ENCODE assay signal across 29 cellular contexts in the genomic region with DNA sequence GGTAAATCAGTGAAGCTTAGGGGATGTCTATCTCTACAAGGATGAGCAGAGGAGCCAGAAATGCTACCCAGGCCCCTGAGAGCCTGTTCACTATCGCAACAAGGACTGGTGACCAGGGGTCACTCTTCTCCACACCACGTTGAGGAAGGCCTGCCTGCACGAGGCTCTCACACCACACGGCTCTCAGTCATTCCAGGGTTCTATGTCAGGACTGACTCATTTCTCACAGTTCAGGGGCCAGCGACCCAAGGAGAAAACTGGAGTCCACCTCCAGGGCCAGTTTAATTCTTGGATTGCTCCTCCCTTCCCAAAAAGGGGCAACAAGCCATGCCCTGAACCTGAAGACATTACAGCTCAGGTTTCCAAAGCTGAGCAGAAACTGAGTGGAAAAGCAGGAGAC. TPM values are rescaled to one million over a fixed set of nuclear protein-coding genes. Genes with fewer than 3 reads are reported as not detected.
DNase-seq lines count a peak whose midpoint lies in the region; ATAC-seq and TF ChIP-seq lines count a peak whose summit lies in the region.
"Had no signal": no experiment of that assay in that cellular context is flagged by ENCODE, and none has a peak within 500 bp of the region (broad histone marks: within the 10 kb centered on the region; RNA-seq: fewer than 3 reads in every experiment).

No MANE protein-coding gene starts in this region.

- TF ChIP-seq POLR2A in transverse colon (IDR thresholded peaks at IDR 0.05) = no peak

- peaks cover 61% of the 10 kb centered on the region for H3K4me1 Mint-ChIP-seq in activated naive CD8-positive, alpha-beta T cell (ENCODE audit: low read depth)
- H3K4me1 Mint-ChIP-seq in activated naive CD8-positive, alpha-beta T cell treated with anti-CD3 and anti-CD28 coated beads for 36 hours = peaks cover 63% of the 10 kb centered on the region
- H3K4me1 Mint-ChIP-seq in stimulated activated naive B cell treated with anti-CD40 and anti-IgM and Interleukin-4, amounts not matched to agents 10 μg/mL and 1 μg/mL and 100 μg/mL, for 72 hours = peaks cover 57 to 81% of the 10 kb centered on the region in 2 donors
- peaks cover 55% of the 10 kb centered on the region for H3K4me1 Mint-ChIP-seq in T-helper 2 cell treated with Interferon-gamma antibody and Interleukin-4, amounts not matched to agents 5 μg/mL and 100 μg/mL, for 36 hours (ENCODE audit: low read depth)

- no peak overlapping the region for H3K4me3 ChIP-seq in transverse colon
- H3K4me3 ChIP-seq: tibial nerve had no signal

- 80% methylated on average over 5 of the region's 5 CpGs; no CpG with 5 or more reads in 1 of the 2 donors for WGBS in transverse colon (ENCODE audit: low coverage in 1 of 2), 2 donors

- no peak overlapping the region for H3K4me3 Mint-ChIP-seq in activated naive CD8-positive, alpha-beta T cell
- H3K4me3 Mint-ChIP-seq in activated naive CD8-positive, alpha-beta T cell treated with anti-CD3 and anti-CD28 coated beads for 36 hours = no peak overlapping the region
- H3K4me3 Mint-ChIP-seq in stimulated activated naive B cell treated with anti-CD40 and anti-IgM and Interleukin-4, amounts not matched to agents 10 μg/mL and 1 μg/mL and 100 μg/mL, for 72 hours = no peak overlapping the region
- no peak overlapping the region for H3K4me3 Mint-ChIP-seq in T-helper 2 cell treated with Interferon-gamma antibody and Interleukin-4, amounts not matched to agents 5 μg/mL and 100 μg/mL, for 36 hours
- H3K4me3 Mint-ChIP-seq: activated CD8-positive, alpha-beta memory T cell treated with anti-CD3 and anti-CD28 coated beads, Interleukin-2, amount 10 ng/mL, durations not matched to agents 7 days and 5 days; B cell; dendritic cell treated with granulocyte-macrophage colony-stimulating factor and Interleukin-4, amounts not matched to agents 40 ng/mL and 50 ng/mL, for 4 days; IgD-negative memory B cell; naive thymus-derived CD4-positive, alpha-beta T cell had no signal

- no peak for TF ChIP-seq EP300 in transverse colon (IDR thresholded peaks at IDR 0.05; ENCODE audit: low read depth)

- H3K4me1 ChIP-seq in transverse colon = peaks cover 21 to 52% (median 41%) of the 10 kb centered on the region in 4 donors

- no peaks in the 10 kb centered on the region for H3K9me3 ChIP-seq in transverse colon
- H3K9me3 ChIP-seq: SK-N-SH, tibial nerve had no signal

- H3K36me3 ChIP-seq in transverse colon = peaks cover 0 to 9% (median 2%) of the 10 kb centered on the region in 4 donors

- no peaks in the 10 kb centered on the region for H3K27me3 Mint-ChIP-seq in activated naive CD8-positive, alpha-beta T cell
- H3K27me3 Mint-ChIP-seq in activated naive CD8-positive, alpha-beta T cell treated with anti-CD3 and anti-CD28 coated beads for 36 hours = no peaks in the 10 kb centered on the region
- H3K27me3 Mint-ChIP-seq in stimulated activated naive B cell treated with anti-CD40 and anti-IgM and Interleukin-4, amounts not matched to agents 10 μg/mL and 1 μg/mL and 100 μg/mL, for 72 hours = no peaks in the 10 kb centered on the region
- H3K27me3 Mint-ChIP-seq in T-helper 2 cell treated with Interferon-gamma antibody and Interleukin-4, amounts not matched to agents 5 μg/mL and 100 μg/mL, for 36 hours (ENCODE audit: low read depth) = no peaks in the 10 kb centered on the region
- H3K27me3 Mint-ChIP-seq: activated CD8-positive, alpha-beta memory T cell treated with anti-CD3 and anti-CD28 coated beads, Interleukin-2, amount 10 ng/mL, durations not matched to agents 7 days and 5 days; B cell; dendritic cell treated with granulocyte-macrophage colony-stimulating factor and Interleukin-4, amounts not matched to agents 40 ng/mL and 50 ng/mL, for 4 days; IgD-negative memory B cell; naive thymus-derived CD4-positive, alpha-beta T cell had no signal

- no peak for DNase-seq in activated naive CD8-positive, alpha-beta T cell treated with anti-CD3 and anti-CD28 coated beads for 36 hours
- DNase-seq in HCEC 1CT (peak; percentile 34), kidney tubule cell (ENCODE audit: low spot score) (peak; percentile 19), transverse colon (no peak)
- no peak for DNase-seq in stimulated activated naive B cell treated with anti-CD40 and anti-IgM and Interleukin-4, amounts not matched to agents 10 μg/mL and 1 μg/mL and 100 μg/mL, for 72 hours
- DNase-seq in T-helper 2 cell treated with Interferon-gamma antibody and Interleukin-4, amounts not matched to agents 5 μg/mL and 100 μg/mL, for 36 hours (ENCODE audit: low spot score) = no peak
- DNase-seq: activated CD4-positive, alpha-beta T cell treated with anti-CD3 and anti-CD28 coated beads for 4 hours; activated CD8-positive, alpha-beta memory T cell treated with anti-CD3 and anti-CD28 coated beads, Interleukin-2, amount 10 ng/mL, durations not matched to agents 7 days and 5 days; central memory CD4-positive, alpha-beta T cell; GOT3; mesendoderm; naive thymus-derived CD4-positive, alpha-beta T cell; NCI-H1048; NCI-H1694 treated with DMSO at 0.1 percent for 48 hours; NCI-H2171 treated with DMSO at 0.1 percent for 48 hours; NCI-H524 treated with DMSO at 0.1 percent for 48 hours; NK-92 treated with Interleukin-12 subunit alpha and Interleukin-12 subunit beta, amount 100 ng/mL, for 24 hours; PC-3; SK-N-SH; small intestine; stimulated activated CD4-positive, alpha-beta T cell treated with anti-CD3 and anti-CD28 coated beads, Interleukin-1b, Interleukin-23, amount 100 ng/mL, for 48 hours; stimulated activated CD8-positive, alpha-beta memory T cell treated with anti-CD3 and anti-CD28 coated beads, Interleukin-4, amount 100 ng/mL, for 48 hours; T-helper 2 cell had no signal

- peaks cover 8% of the 10 kb centered on the region for H3K36me3 Mint-ChIP-seq in activated naive CD8-positive, alpha-beta T cell
- peaks cover 21% of the 10 kb centered on the region for H3K36me3 Mint-ChIP-seq in activated naive CD8-positive, alpha-beta T cell treated with anti-CD3 and anti-CD28 coated beads for 36 hours
- H3K36me3 Mint-ChIP-seq in stimulated activated naive B cell treated with anti-CD40 and anti-IgM and Interleukin-4, amounts not matched to agents 10 μg/mL and 1 μg/mL and 100 μg/mL, for 72 hours = peaks cover 37 to 60% of the 10 kb centered on the region in 2 donors
- H3K36me3 Mint-ChIP-seq in T-helper 2 cell treated with Interferon-gamma antibody and Interleukin-4, amounts not matched to agents 5 μg/mL and 100 μg/mL, for 36 hours (ENCODE audit: low read depth) = peaks cover 56% of the 10 kb centered on the region

- no peaks in the 10 kb centered on the region for H3K27me3 ChIP-seq in transverse colon
- H3K27me3 ChIP-seq: tibial nerve had no signal

- in situ Hi-C loops in transverse colon (cut with MboI; ENCODE audit: low pct_ligation_motif_present in 1 of 4, low pct_unique_long_range_greater_than_20kb in 1 of 4, low sequenced_read_pairs in 3 of 4) = loop anchor here in 3 of 4 donors (10.0 kb wide), 1 partner anchor 88 kb away; no protein-coding TSS in a partner anchor

- no peak for TF ChIP-seq CTCF in transverse colon (IDR thresholded peaks at IDR 0.05)

- H3K27ac ChIP-seq in transverse colon = no peak overlapping the region
- H3K27ac ChIP-seq: tibial nerve had no signal

- H3K9me3 Mint-ChIP-seq in activated naive CD8-positive, alpha-beta T cell (ENCODE audit: low read depth) = no peaks in the 10 kb centered on the region
- no peaks in the 10 kb centered on the region for H3K9me3 Mint-ChIP-seq in activated naive CD8-positive, alpha-beta T cell treated with anti-CD3 and anti-CD28 coated beads for 36 hours
- no peaks in the 10 kb centered on the region for H3K9me3 Mint-ChIP-seq in stimulated activated naive B cell treated with anti-CD40 and anti-IgM and Interleukin-4, amounts not matched to agents 10 μg/mL and 1 μg/mL and 100 μg/mL, for 72 hours
- no peaks in the 10 kb centered on the region for H3K9me3 Mint-ChIP-seq in T-helper 2 cell treated with Interferon-gamma antibody and Interleukin-4, amounts not matched to agents 5 μg/mL and 100 μg/mL, for 36 hours
- H3K9me3 Mint-ChIP-seq: dendritic cell treated with granulocyte-macrophage colony-stimulating factor and Interleukin-4, amounts not matched to agents 40 ng/mL and 50 ng/mL, for 4 days; IgD-negative memory B cell; naive thymus-derived CD4-positive, alpha-beta T cell had no signal

- intact Hi-C loops in transverse colon (cut with DNase I; ENCODE audit: low total_unique reads) = no loop called here

- ATAC-seq in stimulated activated naive B cell treated with anti-CD40 and anti-IgM and Interleukin-4, amounts not matched to agents 10 μg/mL and 1 μg/mL and 100 μg/mL, for 72 hours (replicated peaks) = no peak
- ATAC-seq in HG03025 (IDR thresholded peaks at IDR 0.05; ENCODE audit: low FRiP score, unreplicated experiment) = no peak
- ATAC-seq: activated CD8-positive, alpha-beta memory T cell treated with anti-CD3 and anti-CD28 coated beads, Interleukin-2, amount 10 ng/mL, durations not matched to agents 7 days and 5 days; naive thymus-derived CD4-positive, alpha-beta T cell; PC-3 had no signal

- peak overlapping the region; percentile 16 for H3K27ac Mint-ChIP-seq in activated naive CD8-positive, alpha-beta T cell
- H3K27ac Mint-ChIP-seq in activated naive CD8-positive, alpha-beta T cell treated with anti-CD3 and anti-CD28 coated beads for 36 hours = no peak overlapping the region
- H3K27ac Mint-ChIP-seq in stimulated activated naive B cell treated with anti-CD40 and anti-IgM and Interleukin-4, amounts not matched to agents 10 μg/mL and 1 μg/mL and 100 μg/mL, for 72 hours = peak overlapping the region; percentile 56
- H3K27ac Mint-ChIP-seq in T-helper 2 cell treated with Interferon-gamma antibody and Interleukin-4, amounts not matched to agents 5 μg/mL and 100 μg/mL, for 36 hours = no peak overlapping the region
- H3K27ac Mint-ChIP-seq: activated CD8-positive, alpha-beta memory T cell treated with anti-CD3 and anti-CD28 coated beads, Interleukin-2, amount 10 ng/mL, durations not matched to agents 7 days and 5 days; B cell; dendritic cell treated with granulocyte-macrophage colony-stimulating factor and Interleukin-4, amounts not matched to agents 40 ng/mL and 50 ng/mL, for 4 days had no signal

RNA-seq across cellular contexts. Expression of gene ANP32A, which starts 33.9 kb away (rescaled TPM):
- 100 to 1,000 TPM; 277 to 295 TPM for total RNA-seq in activated naive CD8-positive, alpha-beta T cell treated with anti-CD3 and anti-CD28 coated beads for 36 hours
- total RNA-seq in transverse colon = 10 to 100 TPM; 23.9 to 92.7 (median 69.4) TPM

Comparison
In these comparisons a context has a peak if more than half of its experiments do, and no peak if none do; other contexts are left out.
1. H3K27ac Mint-ChIP-seq: peak in activated naive CD8-positive, alpha-beta T cell (single experiment) and stimulated activated naive B cell treated with anti-CD40 and anti-IgM and Interleukin-4, amounts not matched to agents 10 μg/mL and 1 μg/mL and 100 μg/mL, for 72 hours (single experiment); none in activated naive CD8-positive, alpha-beta T cell treated with anti-CD3 and anti-CD28 coated beads for 36 hours (single experiment) and T-helper 2 cell treated with Interferon-gamma antibody and Interleukin-4, amounts not matched to agents 5 μg/mL and 100 μg/mL, for 36 hours (single experiment).
2. DNase-seq: peak in HCEC 1CT (single experiment) and kidney tubule cell (single experiment); none in activated naive CD8-positive, alpha-beta T cell treated with anti-CD3 and anti-CD28 coated beads for 36 hours (single experiment), stimulated activated naive B cell treated with anti-CD40 and anti-IgM and Interleukin-4, amounts not matched to agents 10 μg/mL and 1 μg/mL and 100 μg/mL, for 72 hours (single experiment), T-helper 2 cell treated with Interferon-gamma antibody and Interleukin-4, amounts not matched to agents 5 μg/mL and 100 μg/mL, for 36 hours (single experiment) and transverse colon (single experiment).